ENCODE assay signal across 1 cellular context in the genomic region with DNA sequence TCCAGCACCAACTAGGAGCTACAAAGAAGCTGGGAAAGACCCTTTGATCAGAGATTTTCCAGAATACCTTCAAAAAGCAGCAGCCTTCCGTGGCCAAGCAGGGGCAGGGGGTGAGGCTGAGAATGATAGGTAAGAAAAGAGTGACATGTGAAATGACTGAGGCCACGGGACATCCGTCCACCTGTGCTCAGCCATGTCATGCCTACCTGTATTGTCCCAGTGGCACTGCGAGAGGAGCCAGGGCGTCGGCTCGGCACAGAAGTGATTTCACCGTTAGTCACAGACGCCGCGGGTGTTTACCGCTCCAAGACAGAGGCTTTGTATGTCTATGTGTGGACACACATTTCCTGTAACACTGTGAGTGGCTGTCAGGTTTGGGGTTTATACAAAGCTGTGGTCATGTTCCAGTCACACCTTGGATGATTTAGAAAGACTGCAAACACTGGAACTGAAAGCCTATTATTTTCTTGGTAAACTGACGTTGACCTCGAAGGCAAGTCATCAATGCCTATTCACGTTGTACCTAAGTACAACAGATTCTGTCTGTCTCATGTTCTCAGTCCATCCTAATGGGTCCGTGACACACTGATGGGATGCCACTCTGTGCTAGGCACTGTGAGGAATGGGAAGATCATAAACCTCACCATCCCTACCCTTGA.
TF ChIP-seq lines count a peak whose summit lies in the region.

No MANE protein-coding gene starts in this region.

TF ChIP-seq in A549, 52 proteins besides CTCF, POLR2A, EP300 and RAD21 (continued from another document):
- TF ChIP-seq, protein P1, sequence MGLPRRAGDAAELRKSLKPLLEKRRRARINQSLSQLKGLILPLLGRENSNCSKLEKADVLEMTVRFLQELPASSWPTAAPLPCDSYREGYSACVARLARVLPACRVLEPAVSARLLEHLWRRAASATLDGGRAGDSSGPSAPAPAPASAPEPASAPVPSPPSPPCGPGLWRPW (IDR thresholded peaks at IDR 0.05): no peak
- TF ChIP-seq, protein P2, sequence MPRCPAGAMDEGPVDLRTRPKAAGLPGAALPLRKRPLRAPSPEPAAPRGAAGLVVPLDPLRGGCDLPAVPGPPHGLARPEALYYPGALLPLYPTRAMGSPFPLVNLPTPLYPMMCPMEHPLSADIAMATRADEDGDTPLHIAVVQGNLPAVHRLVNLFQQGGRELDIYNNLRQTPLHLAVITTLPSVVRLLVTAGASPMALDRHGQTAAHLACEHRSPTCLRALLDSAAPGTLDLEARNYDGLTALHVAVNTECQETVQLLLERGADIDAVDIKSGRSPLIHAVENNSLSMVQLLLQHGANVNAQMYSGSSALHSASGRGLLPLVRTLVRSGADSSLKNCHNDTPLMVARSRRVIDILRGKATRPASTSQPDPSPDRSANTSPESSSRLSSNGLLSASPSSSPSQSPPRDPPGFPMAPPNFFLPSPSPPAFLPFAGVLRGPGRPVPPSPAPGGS (IDR thresholded peaks at IDR 0.05): no peak
- no peak for TF ChIP-seq ZFP36 (IDR thresholded peaks at IDR 0.05; ENCODE audit: borderline replicate concordance, partially characterized antibody)
- TF ChIP-seq CHD4 (IDR thresholded peaks at IDR 0.05; ENCODE audit: borderline replicate concordance): no peak
- TF ChIP-seq, protein P3, sequence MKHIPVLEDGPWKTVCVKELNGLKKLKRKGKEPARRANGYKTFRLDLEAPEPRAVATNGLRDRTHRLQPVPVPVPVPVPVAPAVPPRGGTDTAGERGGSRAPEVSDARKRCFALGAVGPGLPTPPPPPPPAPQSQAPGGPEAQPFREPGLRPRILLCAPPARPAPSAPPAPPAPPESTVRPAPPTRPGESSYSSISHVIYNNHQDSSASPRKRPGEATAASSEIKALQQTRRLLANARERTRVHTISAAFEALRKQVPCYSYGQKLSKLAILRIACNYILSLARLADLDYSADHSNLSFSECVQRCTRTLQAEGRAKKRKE (CRISPR knock-in tag; IDR thresholded peaks at IDR 0.05; ENCODE audit: low read depth): peak; percentile 61; the same call in 1 of the 2 replicates
- TF ChIP-seq, protein P4, sequence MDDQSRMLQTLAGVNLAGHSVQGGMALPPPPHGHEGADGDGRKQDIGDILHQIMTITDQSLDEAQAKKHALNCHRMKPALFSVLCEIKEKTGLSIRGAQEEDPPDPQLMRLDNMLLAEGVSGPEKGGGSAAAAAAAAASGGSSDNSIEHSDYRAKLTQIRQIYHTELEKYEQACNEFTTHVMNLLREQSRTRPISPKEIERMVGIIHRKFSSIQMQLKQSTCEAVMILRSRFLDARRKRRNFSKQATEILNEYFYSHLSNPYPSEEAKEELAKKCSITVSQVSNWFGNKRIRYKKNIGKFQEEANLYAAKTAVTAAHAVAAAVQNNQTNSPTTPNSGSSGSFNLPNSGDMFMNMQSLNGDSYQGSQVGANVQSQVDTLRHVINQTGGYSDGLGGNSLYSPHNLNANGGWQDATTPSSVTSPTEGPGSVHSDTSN (IDR thresholded peaks at IDR 0.05): no peak
- TF ChIP-seq POLR2AphosphoS2 (conservative IDR thresholded peaks at IDR 0.05; ENCODE audit: low read length): no peak
- no peak for TF ChIP-seq CBX8 (IDR thresholded peaks at IDR 0.05)
- peak; percentile 85 for TF ChIP-seq FOSL2 (IDR thresholded peaks at IDR 0.05)
- peak; percentile 93 for TF ChIP-seq FOSL2 (CRISPR knock-in tag; IDR thresholded peaks at IDR 0.05)
- no peak for TF ChIP-seq MAZ (IDR thresholded peaks at IDR 0.05; ENCODE audit: borderline replicate concordance, low read depth, low read length)
- TF ChIP-seq HOXB13 (CRISPR knock-in tag; IDR thresholded peaks at IDR 0.05; ENCODE audit: low read depth): no peak
- TF ChIP-seq, protein P5, sequence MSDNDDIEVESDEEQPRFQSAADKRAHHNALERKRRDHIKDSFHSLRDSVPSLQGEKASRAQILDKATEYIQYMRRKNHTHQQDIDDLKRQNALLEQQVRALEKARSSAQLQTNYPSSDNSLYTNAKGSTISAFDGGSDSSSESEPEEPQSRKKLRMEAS (IDR thresholded peaks at IDR 0.05): peak; percentile 87
- TF ChIP-seq ZC3H11A (IDR thresholded peaks at IDR 0.05): no peak
- no peak for TF ChIP-seq TP53 (CRISPR knock-in tag; IDR thresholded peaks at IDR 0.05)
- TF ChIP-seq, protein P6, sequence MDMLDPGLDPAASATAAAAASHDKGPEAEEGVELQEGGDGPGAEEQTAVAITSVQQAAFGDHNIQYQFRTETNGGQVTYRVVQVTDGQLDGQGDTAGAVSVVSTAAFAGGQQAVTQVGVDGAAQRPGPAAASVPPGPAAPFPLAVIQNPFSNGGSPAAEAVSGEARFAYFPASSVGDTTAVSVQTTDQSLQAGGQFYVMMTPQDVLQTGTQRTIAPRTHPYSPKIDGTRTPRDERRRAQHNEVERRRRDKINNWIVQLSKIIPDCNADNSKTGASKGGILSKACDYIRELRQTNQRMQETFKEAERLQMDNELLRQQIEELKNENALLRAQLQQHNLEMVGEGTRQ (IDR thresholded peaks at IDR 0.05): no peak
- TF ChIP-seq CEBPB (IDR thresholded peaks at IDR 0.05): peak in 1 of 2 experiments; percentile 66; a peak in 1 of 4 replicates
- no peak for TF ChIP-seq NR3C1 (IDR thresholded peaks at IDR 0.05)
- no peak for TF ChIP-seq MAFK (IDR thresholded peaks at IDR 0.05; ENCODE audit: partially characterized antibody)
- TF ChIP-seq JUN (IDR thresholded peaks at IDR 0.05): peak; percentile 84 to 86
- TF ChIP-seq HDAC2 (IDR thresholded peaks at IDR 0.05): no peak
- TF ChIP-seq ESRRA (IDR thresholded peaks at IDR 0.05; ENCODE audit: borderline replicate concordance, low read length): no peak
- no peak for TF ChIP-seq NFE2L2 (conservative IDR thresholded peaks at IDR 0.05; ENCODE audit: low read length)
- no peak for TF ChIP-seq HOXB5 (CRISPR knock-in tag; IDR thresholded peaks at IDR 0.05)
- no peak for TF ChIP-seq RFX5 (IDR thresholded peaks at IDR 0.05)
- no peak for TF ChIP-seq RARB (CRISPR knock-in tag; IDR thresholded peaks at IDR 0.05)
- TF ChIP-seq, protein P7, sequence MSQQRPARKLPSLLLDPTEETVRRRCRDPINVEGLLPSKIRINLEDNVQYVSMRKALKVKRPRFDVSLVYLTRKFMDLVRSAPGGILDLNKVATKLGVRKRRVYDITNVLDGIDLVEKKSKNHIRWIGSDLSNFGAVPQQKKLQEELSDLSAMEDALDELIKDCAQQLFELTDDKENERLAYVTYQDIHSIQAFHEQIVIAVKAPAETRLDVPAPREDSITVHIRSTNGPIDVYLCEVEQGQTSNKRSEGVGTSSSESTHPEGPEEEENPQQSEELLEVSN (IDR thresholded peaks at IDR 0.05; ENCODE audit: borderline replicate concordance, low read depth): no peak; the same call in 1 of the 2 replicates
- TF ChIP-seq, protein P8, sequence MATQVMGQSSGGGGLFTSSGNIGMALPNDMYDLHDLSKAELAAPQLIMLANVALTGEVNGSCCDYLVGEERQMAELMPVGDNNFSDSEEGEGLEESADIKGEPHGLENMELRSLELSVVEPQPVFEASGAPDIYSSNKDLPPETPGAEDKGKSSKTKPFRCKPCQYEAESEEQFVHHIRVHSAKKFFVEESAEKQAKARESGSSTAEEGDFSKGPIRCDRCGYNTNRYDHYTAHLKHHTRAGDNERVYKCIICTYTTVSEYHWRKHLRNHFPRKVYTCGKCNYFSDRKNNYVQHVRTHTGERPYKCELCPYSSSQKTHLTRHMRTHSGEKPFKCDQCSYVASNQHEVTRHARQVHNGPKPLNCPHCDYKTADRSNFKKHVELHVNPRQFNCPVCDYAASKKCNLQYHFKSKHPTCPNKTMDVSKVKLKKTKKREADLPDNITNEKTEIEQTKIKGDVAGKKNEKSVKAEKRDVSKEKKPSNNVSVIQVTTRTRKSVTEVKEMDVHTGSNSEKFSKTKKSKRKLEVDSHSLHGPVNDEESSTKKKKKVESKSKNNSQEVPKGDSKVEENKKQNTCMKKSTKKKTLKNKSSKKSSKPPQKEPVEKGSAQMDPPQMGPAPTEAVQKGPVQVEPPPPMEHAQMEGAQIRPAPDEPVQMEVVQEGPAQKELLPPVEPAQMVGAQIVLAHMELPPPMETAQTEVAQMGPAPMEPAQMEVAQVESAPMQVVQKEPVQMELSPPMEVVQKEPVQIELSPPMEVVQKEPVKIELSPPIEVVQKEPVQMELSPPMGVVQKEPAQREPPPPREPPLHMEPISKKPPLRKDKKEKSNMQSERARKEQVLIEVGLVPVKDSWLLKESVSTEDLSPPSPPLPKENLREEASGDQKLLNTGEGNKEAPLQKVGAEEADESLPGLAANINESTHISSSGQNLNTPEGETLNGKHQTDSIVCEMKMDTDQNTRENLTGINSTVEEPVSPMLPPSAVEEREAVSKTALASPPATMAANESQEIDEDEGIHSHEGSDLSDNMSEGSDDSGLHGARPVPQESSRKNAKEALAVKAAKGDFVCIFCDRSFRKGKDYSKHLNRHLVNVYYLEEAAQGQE (IDR thresholded peaks at IDR 0.05): no peak
- TF ChIP-seq, protein P9, sequence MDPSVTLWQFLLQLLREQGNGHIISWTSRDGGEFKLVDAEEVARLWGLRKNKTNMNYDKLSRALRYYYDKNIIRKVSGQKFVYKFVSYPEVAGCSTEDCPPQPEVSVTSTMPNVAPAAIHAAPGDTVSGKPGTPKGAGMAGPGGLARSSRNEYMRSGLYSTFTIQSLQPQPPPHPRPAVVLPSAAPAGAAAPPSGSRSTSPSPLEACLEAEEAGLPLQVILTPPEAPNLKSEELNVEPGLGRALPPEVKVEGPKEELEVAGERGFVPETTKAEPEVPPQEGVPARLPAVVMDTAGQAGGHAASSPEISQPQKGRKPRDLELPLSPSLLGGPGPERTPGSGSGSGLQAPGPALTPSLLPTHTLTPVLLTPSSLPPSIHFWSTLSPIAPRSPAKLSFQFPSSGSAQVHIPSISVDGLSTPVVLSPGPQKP (IDR thresholded peaks at IDR 0.05; ENCODE audit: low read depth, low read length): no peak
- no peak for TF ChIP-seq EHMT2 (IDR thresholded peaks at IDR 0.05; ENCODE audit: low read depth)
- no peak for TF ChIP-seq HOXA7 (CRISPR knock-in tag; IDR thresholded peaks at IDR 0.05)
- no peak for TF ChIP-seq NPAS2 (CRISPR knock-in tag; IDR thresholded peaks at IDR 0.05; ENCODE audit: borderline replicate concordance)
